8 cellular contexts compared by ENCODE assay signal in genomic region chr7:38169862-38170261, GRCh38. TPM values are rescaled to one million over a fixed set of nuclear protein-coding genes. Genes with fewer than 3 reads are reported as not detected.
DNase-seq lines count a peak whose midpoint lies in the region; ATAC-seq and TF ChIP-seq lines count a peak whose summit lies in the region.

No MANE protein-coding gene starts in this region.

- no peaks in the 10 kb centered on the region for H3K79me2 ChIP-seq in smooth muscle cell (ENCODE audit: low read depth)

- H3K9me3 ChIP-seq in smooth muscle cell (replicated peaks; ENCODE audit: low read depth), result no peaks in the 10 kb centered on the region

- peaks cover 0 to 15% of the 10 kb centered on the region in 2 donors for H3K27me3 Mint-ChIP-seq in natural killer cell treated with Interleukin-12 subunit alpha and Interleukin-12 subunit beta and Interleukin-15 and Interleukin-18, amount 100 ng/mL, for 72 hours

- H3K4me2 ChIP-seq in smooth muscle cell, result no peak overlapping the region

- peak overlapping the region; percentile 48 for H3K27ac ChIP-seq in VCaP
- no peak overlapping the region for H3K27ac ChIP-seq in smooth muscle cell (ENCODE audit: low read depth)

- H3K36me3 ChIP-seq in smooth muscle cell (ENCODE audit: low read depth), result no peaks in the 10 kb centered on the region

- no peak overlapping the region for H3K9ac ChIP-seq in smooth muscle cell (ENCODE audit: low read depth)

- DNase-seq in natural killer cell treated with Interleukin-12 subunit alpha and Interleukin-12 subunit beta and Interleukin-15 and Interleukin-18, amount 100 ng/mL, for 72 hours (ENCODE audit: low spot score), result no peak
- DNase-seq in NCI-H146 treated with DMSO at 0.1 percent for 48 hours (lab: John Stamatoyannopoulos, UW; ENCODE audit: unreplicated experiment) (no peak), erythroblast (lab: John Stamatoyannopoulos, UW) (no peak), smooth muscle cell (lab: John Stamatoyannopoulos, UW; ENCODE audit: unreplicated experiment) (no peak)
- no peak for DNase-seq in activated naive CD4-positive, alpha-beta T cell (lab: John Stamatoyannopoulos, UW)

- H2AFZ ChIP-seq in smooth muscle cell (ENCODE audit: low read depth), result no peak overlapping the region

- peaks cover 18 to 48% of the 10 kb centered on the region in 2 donors for H3K4me1 Mint-ChIP-seq in natural killer cell treated with Interleukin-12 subunit alpha and Interleukin-12 subunit beta and Interleukin-15 and Interleukin-18, amount 100 ng/mL, for 72 hours (ENCODE audit: low read depth in 2 of 2)

- no peaks in the 10 kb centered on the region for H3K27me3 ChIP-seq in smooth muscle cell (ENCODE audit: low read depth)

- no peaks in the 10 kb centered on the region for H4K20me1 ChIP-seq in smooth muscle cell (ENCODE audit: low read depth)

- no peaks in the 10 kb centered on the region for H3K9me3 Mint-ChIP-seq in natural killer cell treated with Interleukin-12 subunit alpha and Interleukin-12 subunit beta and Interleukin-15 and Interleukin-18, amount 100 ng/mL, for 72 hours

- WGBS in smooth muscle cell (ENCODE audit: low lambda C conversion rate), result 35% methylated on average over 2 of the region's 2 CpGs

- H3K4me1 ChIP-seq in smooth muscle cell (ENCODE audit: low read depth), result no peaks in the 10 kb centered on the region

- ATAC-seq in GM18508 (IDR thresholded peaks at IDR 0.05; ENCODE audit: insufficient read depth, unreplicated experiment) (peak; percentile 41), HG03095 (IDR thresholded peaks at IDR 0.05; ENCODE audit: unreplicated experiment) (peak; percentile 48)
- ATAC-seq in natural killer cell treated with Interleukin-12 subunit alpha and Interleukin-12 subunit beta and Interleukin-15 and Interleukin-18, amount 100 ng/mL, for 72 hours, result peak; percentile 55 to 97

- H3F3A ChIP-seq in smooth muscle cell (ENCODE audit: low read depth), result no peaks in the 10 kb centered on the region

- no peak overlapping the region for H3K4me3 ChIP-seq in smooth muscle cell

- no peak for TF ChIP-seq POLR2A in erythroblast (IDR thresholded peaks at IDR 0.05; ENCODE audit: low read length)

- peak overlapping the region; percentile 23 for H3K4me3 Mint-ChIP-seq in natural killer cell treated with Interleukin-12 subunit alpha and Interleukin-12 subunit beta and Interleukin-15 and Interleukin-18, amount 100 ng/mL, for 72 hours

- TF ChIP-seq CTCF in VCaP (conservative IDR thresholded peaks at IDR 0.05) (no peak), smooth muscle cell (IDR thresholded peaks at IDR 0.05; ENCODE audit: borderline replicate concordance, insufficient read depth, poor library complexity, severe bottlenecking) (no peak)

- H3K36me3 Mint-ChIP-seq in natural killer cell treated with Interleukin-12 subunit alpha and Interleukin-12 subunit beta and Interleukin-15 and Interleukin-18, amount 100 ng/mL, for 72 hours, result no peaks in the 10 kb centered on the region

- H3K27ac Mint-ChIP-seq in natural killer cell treated with Interleukin-12 subunit alpha and Interleukin-12 subunit beta and Interleukin-15 and Interleukin-18, amount 100 ng/mL, for 72 hours, result no peak overlapping the region

RNA-seq across cellular contexts. Expression of gene STARD3NL, which starts 8.2 kb away (rescaled TPM):
- total RNA-seq in natural killer cell treated with Interleukin-12 subunit alpha and Interleukin-12 subunit beta and Interleukin-15 and Interleukin-18, amount 100 ng/mL, for 72 hours, result 10 to 100 TPM; 49.3 to 52.1 TPM
- total RNA-seq in smooth muscle cell, result 62.5 and 96.8 TPM in 2 replicates
- polyA plus RNA-seq in smooth muscle cell, result 69.9 and 81.6 TPM in 2 replicates
